Comparison of ENCODE assay signal across 8 cellular contexts in genomic region chr3:179421500-179421899, GRCh38. TPM values are rescaled to one million over a fixed set of nuclear protein-coding genes. Genes with fewer than 3 reads are reported as not detected.
DNase-seq lines count a peak whose midpoint lies in the region; ATAC-seq and TF ChIP-seq lines count a peak whose summit lies in the region.

No MANE protein-coding gene starts in this region.

- TF ChIP-seq CTCF in AG09309 (IDR thresholded peaks at IDR 0.05; ENCODE audit: control insufficient read depth, insufficient read depth, low read depth, low read length, missing control alignments), result peak; percentile 48

- DNase-seq in AG09309 (ENCODE audit: low read depth), result no peak
- DNase-seq in HT-29 (ENCODE audit: low spot score), result peak; percentile 44
- DNase-seq in cerebellum (ENCODE audit: low spot score), result peak; percentile 10
- peak; percentile 50 to 64 for DNase-seq in lung microvascular endothelial cell (ENCODE audit: low read depth in 2 of 2)
- DNase-seq in NOMO-1 (lab: John Stamatoyannopoulos, UW; ENCODE audit: unreplicated experiment in 2 of 2), result no peak
- DNase-seq in H4 (ENCODE audit: low spot score), result no peak

- H3K4me3 ChIP-seq in AG09309 (ENCODE audit: control insufficient read depth, low read depth, low read length), result no peak overlapping the region

- no peak for ATAC-seq in GM18861 (IDR thresholded peaks at IDR 0.05; ENCODE audit: unreplicated experiment)
- no peak for ATAC-seq in GM21717 (IDR thresholded peaks at IDR 0.05; ENCODE audit: unreplicated experiment)

RNA-seq across cellular contexts. Expression of gene GNB4, which starts 29.8 kb away (rescaled TPM):
- total RNA-seq in HT-29 (2014; rRNA removed; shearing (Covaris generic)), result not detected in 2 replicates
- total RNA-seq in cerebellum, result 58.7 TPM
- total RNA-seq in lung microvascular endothelial cell, result 49.0 and 49.2 TPM in 2 replicates
- total RNA-seq in H4 (2014; rRNA removed; shearing (Covaris generic)), result 31.7 and 33.8 TPM in 2 replicates

Comparison
In these comparisons a context has a peak if more than half of its experiments do, and no peak if none do; other contexts are left out.
1. DNase-seq: peak in HT-29 (single experiment), cerebellum (single experiment) and lung microvascular endothelial cell (2 of 2); none in AG09309 (single experiment), NOMO-1 (0 of 2) and H4 (single experiment).
2. RNA of gene GNB4, which starts 29.8 kb away (total RNA-seq): 58.7 TPM in cerebellum (single experiment), 49.0 to 49.2 TPM in lung microvascular endothelial cell and 31.7 to 33.8 TPM in H4; not detected in HT-29; every median in the first group is over 10 times any median in the second.